Comparison of ENCODE assay signal across 2 cellular contexts in the genomic region with DNA sequence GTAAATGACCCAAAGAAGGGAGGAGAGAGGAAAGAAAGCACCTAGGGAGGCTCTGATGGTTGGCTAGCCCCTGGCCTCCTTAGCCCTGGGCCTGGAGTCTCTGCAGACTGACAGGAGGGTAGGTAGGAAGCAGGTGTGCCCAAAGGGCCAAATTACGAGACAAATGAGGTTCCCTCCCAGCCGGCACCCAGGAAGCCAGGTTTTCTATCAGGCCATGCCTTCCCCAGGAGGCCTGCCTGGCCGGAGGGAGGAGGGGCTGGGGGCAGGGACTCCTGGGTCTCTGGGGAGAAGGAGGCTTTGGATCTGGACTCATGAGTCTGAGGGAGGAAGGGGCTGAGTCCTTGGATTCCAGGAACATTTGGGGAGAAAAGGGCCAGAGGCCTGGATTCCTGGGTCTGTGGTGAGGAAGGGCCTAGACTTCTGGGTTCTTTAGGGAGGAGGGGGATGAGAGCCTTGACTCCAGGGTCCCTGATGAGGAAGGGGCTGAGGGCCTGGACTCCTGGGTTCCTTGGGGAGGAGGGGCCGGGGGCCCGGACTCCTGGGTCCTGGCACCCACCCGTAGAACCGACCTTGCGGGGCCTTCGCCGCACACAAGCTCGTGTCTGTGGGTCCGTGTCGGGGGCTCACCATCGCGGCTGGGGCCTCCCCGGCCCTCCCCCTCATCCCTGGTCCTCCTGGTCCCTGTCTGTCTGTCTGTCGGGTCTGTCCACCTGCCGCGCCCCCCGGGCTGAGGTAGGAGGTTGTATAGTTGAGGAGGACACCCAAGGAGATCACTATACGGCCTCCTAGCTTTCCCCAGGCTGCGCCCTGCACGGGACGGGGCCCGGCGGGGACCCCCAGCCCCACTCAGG.
TF ChIP-seq lines count a peak whose summit lies in the region.

No MANE protein-coding gene starts in this region.

TF ChIP-seq in HCT116, 20 proteins besides CTCF, POLR2A, EP300 and RAD21:
- TF ChIP-seq SRF (IDR thresholded peaks at IDR 0.05; ENCODE audit: low read depth) (no peak), EZH2phosphoT487 (IDR thresholded peaks at IDR 0.05; ENCODE audit: borderline replicate concordance) (no peak)
- TF ChIP-seq, protein P1, sequence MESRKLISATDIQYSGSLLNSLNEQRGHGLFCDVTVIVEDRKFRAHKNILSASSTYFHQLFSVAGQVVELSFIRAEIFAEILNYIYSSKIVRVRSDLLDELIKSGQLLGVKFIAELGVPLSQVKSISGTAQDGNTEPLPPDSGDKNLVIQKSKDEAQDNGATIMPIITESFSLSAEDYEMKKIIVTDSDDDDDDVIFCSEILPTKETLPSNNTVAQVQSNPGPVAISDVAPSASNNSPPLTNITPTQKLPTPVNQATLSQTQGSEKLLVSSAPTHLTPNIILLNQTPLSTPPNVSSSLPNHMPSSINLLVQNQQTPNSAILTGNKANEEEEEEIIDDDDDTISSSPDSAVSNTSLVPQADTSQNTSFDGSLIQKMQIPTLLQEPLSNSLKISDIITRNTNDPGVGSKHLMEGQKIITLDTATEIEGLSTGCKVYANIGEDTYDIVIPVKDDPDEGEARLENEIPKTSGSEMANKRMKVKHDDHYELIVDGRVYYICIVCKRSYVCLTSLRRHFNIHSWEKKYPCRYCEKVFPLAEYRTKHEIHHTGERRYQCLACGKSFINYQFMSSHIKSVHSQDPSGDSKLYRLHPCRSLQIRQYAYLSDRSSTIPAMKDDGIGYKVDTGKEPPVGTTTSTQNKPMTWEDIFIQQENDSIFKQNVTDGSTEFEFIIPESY (IDR thresholded peaks at IDR 0.05; ENCODE audit: extremely low read depth, insufficient replicate concordance, low read length) = no peak
- TF ChIP-seq, protein P2, sequence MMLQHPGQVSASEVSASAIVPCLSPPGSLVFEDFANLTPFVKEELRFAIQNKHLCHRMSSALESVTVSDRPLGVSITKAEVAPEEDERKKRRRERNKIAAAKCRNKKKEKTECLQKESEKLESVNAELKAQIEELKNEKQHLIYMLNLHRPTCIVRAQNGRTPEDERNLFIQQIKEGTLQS (IDR thresholded peaks at IDR 0.05) = no peak

TF ChIP-seq in K562, 482 proteins besides CTCF, POLR2A, EP300 and RAD21:
- peak; percentile 44 for TF ChIP-seq RBFOX2 (IDR thresholded peaks at IDR 0.05; ENCODE audit: low read depth, low read length)
- TF ChIP-seq POLR2G (IDR thresholded peaks at IDR 0.05; ENCODE audit: low read depth, low read length) = 0 out of 2 replicates have a peak, but pooled peaks have one; percentile 19
- TF ChIP-seq, protein P3, sequence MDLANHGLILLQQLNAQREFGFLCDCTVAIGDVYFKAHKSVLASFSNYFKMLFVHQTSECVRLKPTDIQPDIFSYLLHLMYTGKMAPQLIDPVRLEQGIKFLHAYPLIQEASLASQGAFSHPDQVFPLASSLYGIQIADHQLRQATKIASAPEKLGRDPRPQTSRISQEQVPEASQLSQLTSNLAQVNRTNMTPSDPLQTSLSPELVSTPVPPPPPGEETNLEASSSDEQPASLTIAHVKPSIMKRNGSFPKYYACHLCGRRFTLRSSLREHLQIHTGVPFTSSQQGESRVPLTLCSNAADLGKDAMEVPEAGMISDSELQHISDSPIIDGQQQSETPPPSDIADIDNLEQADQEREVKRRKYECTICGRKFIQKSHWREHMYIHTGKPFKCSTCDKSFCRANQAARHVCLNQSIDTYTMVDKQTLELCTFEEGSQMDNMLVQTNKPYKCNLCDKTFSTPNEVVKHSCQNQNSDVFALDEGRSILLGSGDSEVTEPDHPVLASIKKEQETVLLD (IDR thresholded peaks at IDR 0.05) = peak; percentile 45; the same call in 1 of the 2 replicates
- peak; percentile 74 for TF ChIP-seq ZNF263 (CRISPR knock-in tag; IDR thresholded peaks at IDR 0.05; ENCODE audit: borderline replicate concordance)
- TF ChIP-seq ZNF75A (CRISPR knock-in tag; IDR thresholded peaks at IDR 0.05) = no peak
- peak; percentile 7 for TF ChIP-seq HMGN3 (IDR thresholded peaks at IDR 0.05; ENCODE audit: borderline replicate concordance, extremely low read depth, insufficient read length, low read depth, low read length)
